Comparison of ENCODE assay signal across 8 cellular contexts in genomic region chr13:44331912-44332840, GRCh38. TPM values are rescaled to one million over a fixed set of nuclear protein-coding genes. Genes with fewer than 3 reads are reported as not detected.
DNase-seq lines count a peak whose midpoint lies in the region; ATAC-seq and TF ChIP-seq lines count a peak whose summit lies in the region.

No MANE protein-coding gene starts in this region.

- CTCF ChIA-PET in T-cell (lab: Charles Lee) = no interaction called here

- no peak overlapping the region for H3K4me2 ChIP-seq in Karpas-422 (ENCODE audit: low read depth, low read length, poor library complexity, severe bottlenecking)

- POLR2A ChIA-PET in T-cell (lab: Charles Lee) = no interaction called here

- H3K27ac Mint-ChIP-seq in T-cell = no peak overlapping the region

- DNase-seq in HFF-Myc (ENCODE audit: extremely low read depth, low read depth) (peak; percentile 60), T1000 (lab: John Stamatoyannopoulos, UW) (peak; percentile 31), heart left ventricle (peak; percentile 77 to 82 (median 80)), T-cell (no peak), Karpas-422 (no peak)

- H3K27me3 ChIP-seq in heart left ventricle (no peaks in the 10 kb centered on the region), skeletal muscle tissue (ENCODE audit: control insufficient read depth in 3 of 3, insufficient read depth in 3 of 3, low read length in 3 of 3) (no peaks in the 10 kb centered on the region), Karpas-422 (ENCODE audit: low read length) (no peaks in the 10 kb centered on the region)

- no peaks in the 10 kb centered on the region for H3K79me2 ChIP-seq in Karpas-422 (ENCODE audit: low read length)

- no peak for TF ChIP-seq CTCF in HFF-Myc (IDR thresholded peaks at IDR 0.05; ENCODE audit: low read depth, low read length, missing control alignments)
- no peak for TF ChIP-seq CTCF in heart left ventricle (IDR thresholded peaks at IDR 0.05)

- TF ChIP-seq POLR2A in heart left ventricle (IDR thresholded peaks at IDR 0.05) = no peak

- no peak overlapping the region for H2AFZ ChIP-seq in Karpas-422 (ENCODE audit: low read length)

- H3K9me3 ChIP-seq in heart left ventricle (peaks cover 0 to 5% (median 0%) of the 10 kb centered on the region in 12 donors), skeletal muscle tissue (ENCODE audit: control insufficient read depth in 3 of 3, low read length in 3 of 3) (no peaks in the 10 kb centered on the region), Karpas-422 (ENCODE audit: low read length) (no peaks in the 10 kb centered on the region)

- no peak overlapping the region for H3K4me3 ChIP-seq in HFF-Myc (replicated peaks; ENCODE audit: low read depth, low read length)
- no peak overlapping the region for H3K4me3 ChIP-seq in heart left ventricle
- H3K4me3 ChIP-seq in skeletal muscle tissue (ENCODE audit: low read length in 3 of 3) = no peak overlapping the region
- H3K4me3 ChIP-seq in Karpas-422 (ENCODE audit: low read length) = no peak overlapping the region

- H3K27me3 Mint-ChIP-seq in T-cell = peaks cover 0 to 10% of the 10 kb centered on the region in 2 donors

- peaks cover 0 to 10% (median 0%) of the 10 kb centered on the region in 3 donors for H3K4me1 Mint-ChIP-seq in T-cell

- H3K4me1 ChIP-seq in heart left ventricle (peaks cover 0 to 23% (median 19%) of the 10 kb centered on the region in 12 donors), skeletal muscle tissue (ENCODE audit: control insufficient read depth in 3 of 3, insufficient read depth in 3 of 3, low read length in 3 of 3) (peaks cover 10 to 15% (median 11%) of the 10 kb centered on the region in 3 donors), Karpas-422 (ENCODE audit: low read length) (no peaks in the 10 kb centered on the region)

- H3K9ac ChIP-seq in skeletal muscle tissue (ENCODE audit: low read depth in 1 of 3, low read length in 3 of 3) (no peak overlapping the region), Karpas-422 (ENCODE audit: low read length) (no peak overlapping the region)

- intact Hi-C loops in heart left ventricle (cut with DNase I) = no loop called here

- no peak overlapping the region for H3K4me3 Mint-ChIP-seq in T-cell

- WGBS in heart left ventricle, 4 donors = 23 to 52% (median 32%) methylated on average over 7 of the region's 7 CpGs

- H3K9me3 Mint-ChIP-seq in T-cell = no peaks in the 10 kb centered on the region

- peak; percentile 75 to 89 (median 83) for ATAC-seq in heart left ventricle
- ATAC-seq in GM19328 (IDR thresholded peaks at IDR 0.05; ENCODE audit: unreplicated experiment) = no peak
- ATAC-seq in HG03039 (IDR thresholded peaks at IDR 0.05; ENCODE audit: unreplicated experiment) = no peak
- no peak for ATAC-seq in T-cell (replicated peaks in 1 of 4)

- no peaks in the 10 kb centered on the region for H3K9me2 ChIP-seq in Karpas-422 (replicated peaks; ENCODE audit: insufficient read depth, low read length)

- H4K20me1 ChIP-seq in Karpas-422 (ENCODE audit: insufficient read depth, low read depth, low read length) = no peaks in the 10 kb centered on the region

- H3K27ac ChIP-seq in heart left ventricle (peak overlapping the region in 11 of 12 donors; percentile 43 to 78 (median 56)), skeletal muscle tissue (ENCODE audit: low read depth, low read length) (peak overlapping the region; percentile 25), Karpas-422 (ENCODE audit: low read length) (no peak overlapping the region)

- H3K36me3 ChIP-seq in heart left ventricle (no peaks in the 10 kb centered on the region), skeletal muscle tissue (ENCODE audit: control insufficient read depth in 3 of 3, insufficient read depth in 3 of 3, low read length in 3 of 3) (no peaks in the 10 kb centered on the region), Karpas-422 (ENCODE audit: insufficient read depth, low read length) (no peaks in the 10 kb centered on the region)

- no peaks in the 10 kb centered on the region for H3K36me3 Mint-ChIP-seq in T-cell

RNA-seq across cellular contexts. Expression of gene SERP2, which starts 41.4 kb away (rescaled TPM):
- total RNA-seq in heart left ventricle (10 to 100 TPM in 8 of 9 donors, 1 to 10 TPM in 1; 9.6 to 16.5 (median 12.8) TPM), skeletal muscle tissue (5.7 TPM), T-cell (under 1 TPM in 3 of 5 donors, not detected in 2; 0.44 to 0.65 (median 0.47) TPM)
- 10 to 100 TPM; 14.7 to 16.6 TPM for polyA plus RNA-seq in heart left ventricle
- total RNA-seq in Karpas-422 (2014; rRNA removed; shearing (Covaris generic); ENCODE audit: low replicate concordance) = not detected in 2 replicates

Comparison
In these comparisons a context has a peak if more than half of its experiments do, and no peak if none do; other contexts are left out.
1. DNase-seq: peak in HFF-Myc (single experiment), T1000 (single experiment) and heart left ventricle (5 of 5); none in T-cell (0 of 34) and Karpas-422 (single experiment).
2. ATAC-seq: peak in heart left ventricle (4 of 4); none in GM19328 (single experiment), HG03039 (single experiment) and T-cell (0 of 4).